Comparison of ENCODE assay signal across 17 cellular contexts in the genomic region with DNA sequence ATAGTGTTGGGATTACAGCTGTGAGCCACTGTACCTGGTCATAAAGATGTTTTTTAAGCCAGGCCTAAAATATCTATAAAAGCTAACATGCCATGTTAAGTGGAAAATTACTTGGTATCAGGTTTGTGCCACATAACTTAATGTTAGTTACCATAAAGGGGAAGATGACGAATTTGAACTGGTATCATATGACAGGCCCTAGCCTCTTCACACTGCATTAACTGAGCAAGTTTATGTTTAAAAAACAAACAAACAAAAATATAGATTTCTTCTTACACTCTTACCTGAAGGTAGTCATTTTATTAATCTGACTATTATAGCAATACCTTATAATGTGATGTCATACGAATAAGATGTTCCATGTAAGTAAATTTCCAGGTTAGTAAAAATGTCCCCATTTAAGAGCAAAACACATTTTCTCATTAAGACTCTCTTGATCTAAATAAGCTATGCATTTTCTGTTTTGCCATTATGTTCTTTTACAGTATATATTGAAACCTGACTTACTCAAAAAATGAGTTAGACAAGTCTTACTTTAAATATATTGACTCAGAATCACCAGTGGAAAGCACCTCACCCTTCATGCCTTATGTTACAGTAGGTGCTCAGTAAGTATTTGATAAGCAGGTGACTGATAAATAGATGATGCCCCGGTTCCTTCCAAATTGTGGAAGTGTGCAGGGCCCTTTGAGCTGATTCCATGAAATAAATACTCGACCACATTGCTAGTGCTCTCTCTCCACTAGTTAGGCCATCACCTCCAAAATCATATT.
DNase-seq lines count a peak whose midpoint lies in the region; ATAC-seq and TF ChIP-seq lines count a peak whose summit lies in the region.
"Had no signal": no experiment of that assay in that cellular context is flagged by ENCODE, and none has a peak within 500 bp of the region (broad histone marks: within the 10 kb centered on the region; RNA-seq: fewer than 3 reads in every experiment).

No MANE protein-coding gene starts in this region.

- peak; percentile 59 for ATAC-seq in HG02870 (IDR thresholded peaks at IDR 0.05; ENCODE audit: unreplicated experiment)
- ATAC-seq in HG02970 (IDR thresholded peaks at IDR 0.05; ENCODE audit: low FRiP score, unreplicated experiment): no peak
- ATAC-seq in HG03469 (IDR thresholded peaks at IDR 0.05; ENCODE audit: unreplicated experiment): no peak
- ATAC-seq: upper lobe of right lung had no signal

- peak overlapping the region; percentile 90 for H3K27ac Mint-ChIP-seq in activated naive CD8-positive, alpha-beta T cell treated with anti-CD3 and anti-CD28 coated beads for 36 hours

- no peak for TF ChIP-seq POLR2A in thyroid gland (IDR thresholded peaks at IDR 0.05)

- no peaks in the 10 kb centered on the region for H3K9me3 Mint-ChIP-seq in activated naive CD8-positive, alpha-beta T cell treated with anti-CD3 and anti-CD28 coated beads for 36 hours

- H3K27me3 ChIP-seq in thyroid gland: no peaks in the 10 kb centered on the region
- H3K27me3 ChIP-seq: brain microvascular endothelial cell, SJCRH30, upper lobe of right lung had no signal

- H3K27ac ChIP-seq in thyroid gland: peak overlapping the region; percentile 7 to 90 (median 86)
- H3K27ac ChIP-seq: brain microvascular endothelial cell, C4-2B, epithelial cell of prostate, SJCRH30, upper lobe of right lung had no signal

- 90 to 92% methylated on average over 4 of the region's 4 CpGs for WGBS in thyroid gland, 2 donors

- H3K4me3 Mint-ChIP-seq in activated naive CD8-positive, alpha-beta T cell treated with anti-CD3 and anti-CD28 coated beads for 36 hours: no peak overlapping the region

- H3K4me3 ChIP-seq in thyroid gland (replicated peaks in 1 of 3): no peak overlapping the region
- H3K4me3 ChIP-seq: SJCRH30, upper lobe of right lung had no signal

- H3K27me3 Mint-ChIP-seq in activated naive CD8-positive, alpha-beta T cell treated with anti-CD3 and anti-CD28 coated beads for 36 hours: no peaks in the 10 kb centered on the region

- H3K36me3 ChIP-seq in thyroid gland: no peaks in the 10 kb centered on the region
- H3K36me3 ChIP-seq: brain microvascular endothelial cell had no signal

- no peaks in the 10 kb centered on the region for H3K9me3 ChIP-seq in thyroid gland
- H3K9me3 ChIP-seq: SJCRH30, upper lobe of right lung had no signal

- intact Hi-C loops in thyroid gland (cut with DNase I): no loop called here

- H3K36me3 Mint-ChIP-seq in activated naive CD8-positive, alpha-beta T cell treated with anti-CD3 and anti-CD28 coated beads for 36 hours: peaks cover 64% of the 10 kb centered on the region

- TF ChIP-seq CTCF in thyroid gland (IDR thresholded peaks at IDR 0.05): no peak

- peak; percentile 31 for DNase-seq in stimulated activated CD4-positive, alpha-beta T cell treated with anti-CD3 and anti-CD28 coated beads, Interleukin-1b, Interleukin-23, amount 100 ng/mL, for 48 hours
- DNase-seq in stimulated activated CD4-positive, alpha-beta T cell treated with anti-CD3 and anti-CD28 coated beads, Interleukin-4, amount 100 ng/mL, for 1 hour: no peak
- DNase-seq in activated naive CD8-positive, alpha-beta T cell treated with anti-CD3 and anti-CD28 coated beads for 36 hours: no peak
- DNase-seq in thyroid gland: no peak
- DNase-seq in NCI-H748 treated with DMSO at 0.1 percent for 48 hours (lab: John Stamatoyannopoulos, UW): no peak
- DNase-seq: brain microvascular endothelial cell, midbrain, NCI-H1092, NCI-H82, retina, SJCRH30, upper lobe of right lung had no signal

- peaks cover 83% of the 10 kb centered on the region for H3K4me1 Mint-ChIP-seq in activated naive CD8-positive, alpha-beta T cell treated with anti-CD3 and anti-CD28 coated beads for 36 hours

- H3K4me1 ChIP-seq in thyroid gland: peaks cover 52 to 61% of the 10 kb centered on the region in 2 donors
